Comparison of ENCODE assay signal across 8 cellular contexts in genomic region chr16:9047689-9048301, GRCh38. TPM values are rescaled to one million over a fixed set of nuclear protein-coding genes. Genes with fewer than 3 reads are reported as not detected.
DNase-seq lines count a peak whose midpoint lies in the region; ATAC-seq and TF ChIP-seq lines count a peak whose summit lies in the region.

No MANE protein-coding gene starts in this region.

- TF ChIP-seq CTCF in AG09319 (IDR thresholded peaks at IDR 0.05; ENCODE audit: low read depth, low read length), result no peak

- H3K27me3 ChIP-seq in right cardiac atrium (ENCODE audit: control insufficient read depth, insufficient read depth), result no peaks in the 10 kb centered on the region
- H3K27me3 ChIP-seq in effector memory CD4-positive, alpha-beta T cell (replicated peaks; ENCODE audit: control insufficient read depth, insufficient read depth, low read length, poor library complexity, severe bottlenecking), result no peaks in the 10 kb centered on the region

- WGBS in right cardiac atrium, result 18% methylated on average over 7 of the region's 7 CpGs

- H3K27ac ChIP-seq in right cardiac atrium (ENCODE audit: low read length), result peak overlapping the region; percentile 98
- H3K27ac ChIP-seq in effector memory CD4-positive, alpha-beta T cell (ENCODE audit: insufficient read depth, low read length, poor library complexity, severe bottlenecking), result no peak overlapping the region

- peaks cover 7% of the 10 kb centered on the region for H3K4me1 ChIP-seq in right cardiac atrium (ENCODE audit: control insufficient read depth, insufficient read depth, low read length)
- no peaks in the 10 kb centered on the region for H3K4me1 ChIP-seq in effector memory CD4-positive, alpha-beta T cell (ENCODE audit: control insufficient read depth, insufficient read depth, low read length, poor library complexity, severe bottlenecking)

- H3K36me3 ChIP-seq in effector memory CD4-positive, alpha-beta T cell (ENCODE audit: control insufficient read depth, insufficient read depth, low read length), result no peaks in the 10 kb centered on the region

- DNase-seq in AG09319 (ENCODE audit: extremely low read depth, low read depth) (peak; percentile 99), HK-2 (ENCODE audit: unreplicated experiment) (peak; percentile 70), SIG-M5 treated with dmso at 0.1 percent for 504 hours (lab: John Stamatoyannopoulos, UW; ENCODE audit: unreplicated experiment) (peak; percentile 93), amniotic stem cell (lab: John Stamatoyannopoulos, UW) (peak; percentile 95), right cardiac atrium (peak; percentile 91 to 93 (median 91)), retina (peak; percentile 21)
- no peak for DNase-seq in effector memory CD4-positive, alpha-beta T cell

- ATAC-seq in GM19025 (IDR thresholded peaks at IDR 0.05; ENCODE audit: low read depth, unreplicated experiment) (peak; percentile 49), right cardiac atrium (peak; percentile 99 to 100)

- H3K4me3 ChIP-seq in right cardiac atrium (ENCODE audit: low read length), result no peak overlapping the region
- no peak overlapping the region for H3K4me3 ChIP-seq in effector memory CD4-positive, alpha-beta T cell (ENCODE audit: insufficient read depth, low read depth, low read length, poor library complexity, severe bottlenecking)

- intact Hi-C loops in right cardiac atrium (cut with DNase I), result no loop called here

- H3K9me3 ChIP-seq in right cardiac atrium (ENCODE audit: control insufficient read depth, low read length), result no peaks in the 10 kb centered on the region
- no peaks in the 10 kb centered on the region for H3K9me3 ChIP-seq in effector memory CD4-positive, alpha-beta T cell (ENCODE audit: control insufficient read depth, low read length)

RNA-seq across cellular contexts. Expression of gene HAPSTR1, which starts 43.6 kb away (rescaled TPM):
- 10 to 100 TPM; 39.7 to 50.9 (median 45.1) TPM for total RNA-seq in right cardiac atrium
- polyA plus RNA-seq in right cardiac atrium, result 14.4 TPM

Comparison
In these comparisons a context has a peak if more than half of its experiments do, and no peak if none do; other contexts are left out.
1. DNase-seq: peak in AG09319 (single experiment), HK-2 (single experiment), SIG-M5 treated with dmso at 0.1 percent for 504 hours (single experiment), amniotic stem cell (single experiment), right cardiac atrium (3 of 3) and retina (single experiment); none in effector memory CD4-positive, alpha-beta T cell (0 of 3).